ENCODE assay signal across 9 cellular contexts in genomic region chr6:15264902-15265761, GRCh38. TPM values are rescaled to one million over a fixed set of nuclear protein-coding genes. Genes with fewer than 3 reads are reported as not detected.
DNase-seq lines count a peak whose midpoint lies in the region; ATAC-seq and TF ChIP-seq lines count a peak whose summit lies in the region.
"Had no signal": no experiment of that assay in that cellular context is flagged by ENCODE, and none has a peak within 500 bp of the region (broad histone marks: within the 10 kb centered on the region; RNA-seq: fewer than 3 reads in every experiment).

No MANE protein-coding gene starts in this region.

- POLR2A ChIA-PET in A673 (lab: Charles Lee; ENCODE audit: low non-redundant PET) = interaction anchor here (0.7 kb wide), 3 partner anchors 100 to 1101 kb away, joined by 3 to 12 read pairs (median 6); no protein-coding TSS in a partner anchor

- ATAC-seq in HG02938 (IDR thresholded peaks at IDR 0.05; ENCODE audit: unreplicated experiment) (no peak), HG02870 (IDR thresholded peaks at IDR 0.05; ENCODE audit: unreplicated experiment) (no peak), HG02763 (IDR thresholded peaks at IDR 0.05; ENCODE audit: unreplicated experiment) (no peak)

- H3K4me3 ChIP-seq in A673 (ENCODE audit: low read depth, low read length, poor library complexity, severe bottlenecking) = peak overlapping the region; percentile 22
- H3K4me3 ChIP-seq in HUES6 (ENCODE audit: low read depth, low read length) = peak overlapping the region; percentile 44
- H3K4me3 ChIP-seq in cardiac fibroblast (replicated peaks in 1 of 2; ENCODE audit: low read depth in 2 of 2, low read length in 2 of 2) = peak overlapping the region in 1 of 2 donors; percentile 22

- H3K27me3 ChIP-seq in A673 (replicated peaks; ENCODE audit: insufficient read depth, low read depth, low read length, poor library complexity) (no peaks in the 10 kb centered on the region), HUES6 (ENCODE audit: control insufficient read depth, insufficient read depth, low read length) (no peaks in the 10 kb centered on the region)

- H3K9me3 ChIP-seq in A673 (ENCODE audit: low read depth, low read length, poor library complexity, severe bottlenecking) (no peaks in the 10 kb centered on the region), HUES6 (ENCODE audit: control insufficient read depth, insufficient read depth, low read depth, low read length) (no peaks in the 10 kb centered on the region)

- H3K4me1 ChIP-seq in A673 (ENCODE audit: insufficient read depth, low read length, poor library complexity, severe bottlenecking) (peaks cover 82% of the 10 kb centered on the region), HUES6 (ENCODE audit: control insufficient read depth, insufficient read depth, low read length) (peaks cover 89% of the 10 kb centered on the region)

- intact Hi-C loops in A673 (cut with micrococcal nuclease; ENCODE audit: unreplicated experiment) = loop anchor here (5.0 kb wide), 2 partner anchors 42 to 172 kb away; no protein-coding TSS in a partner anchor

- CTCF ChIA-PET in A673 (lab: Charles Lee) = interaction anchor here (0.6 to 0.9 kb wide), 4 partner anchors 10 to 180 kb away, joined by 3 to 18 read pairs (median 5); no protein-coding TSS in a partner anchor

- H3K36me3 ChIP-seq in A673 (ENCODE audit: insufficient read depth, low read length, poor library complexity, severe bottlenecking) (no peaks in the 10 kb centered on the region), HUES6 (ENCODE audit: control insufficient read depth, insufficient read depth, low read length) (0 out of 2 replicates have a peak, but pooled peaks cover 9% of the 10 kb centered on the region)

- TF ChIP-seq CTCF in A673 (conservative IDR thresholded peaks at IDR 0.05; ENCODE audit: low read depth, low read length) (no peak), cardiac fibroblast (IDR thresholded peaks at IDR 0.05; ENCODE audit: low read depth, low read length) (no peak)

- H3K27ac ChIP-seq in A673 (ENCODE audit: low read depth, low read length, poor library complexity, severe bottlenecking) (peak overlapping the region; percentile 28), HUES6 (ENCODE audit: low read depth, low read length) (0 out of 2 replicates have a peak overlapping the region, but pooled peaks have one; percentile 15)

- DNase-seq in A673 (ENCODE audit: low spot score) = peak; percentile 91
- peak; percentile 68 to 82 for DNase-seq in cardiac fibroblast (ENCODE audit: low read depth in 2 of 2)
- DNase-seq in medulla oblongata (ENCODE audit: extremely low spot score) = peak; percentile 84
- no peak for DNase-seq in NCI-H2081 (lab: John Stamatoyannopoulos, UW)
- DNase-seq: GF-D8 had no signal

- no TSS peak for BruUV-seq in A673 (replicated peaks; lab: Mats Ljungman, UMichigan)

- H3K9ac ChIP-seq in HUES6 (ENCODE audit: low read length) = peak overlapping the region; percentile 7

RNA-seq across cellular contexts. Expression of gene JARID2, which starts 19.3 kb away (rescaled TPM):
- total RNA-seq in A673 (2021) = 29.4 and 34.1 TPM in 2 replicates

Comparison
In these comparisons a context has a peak if more than half of its experiments do, and no peak if none do; other contexts are left out.
1. DNase-seq: peak in A673 (single experiment), cardiac fibroblast (2 of 2) and medulla oblongata (single experiment); none in NCI-H2081 (0 of 2).